ENCODE assay signal across 16 cellular contexts in genomic region chr15:47349179-47349578, GRCh38.
DNase-seq lines count a peak whose midpoint lies in the region; ATAC-seq and TF ChIP-seq lines count a peak whose summit lies in the region.
"Had no signal": no experiment of that assay in that cellular context is flagged by ENCODE, and none has a peak within 500 bp of the region (broad histone marks: within the 10 kb centered on the region; RNA-seq: fewer than 3 reads in every experiment).

No MANE protein-coding gene starts in this region.

- H3K27me3 ChIP-seq in foreskin keratinocyte, result no peaks in the 10 kb centered on the region
- H3K27me3 ChIP-seq: SJCRH30 had no signal

- DNase-seq in NCI-H146 (lab: John Stamatoyannopoulos, UW) (peak; percentile 17), NCI-H146 treated with DMSO at 0.1 percent for 48 hours (lab: John Stamatoyannopoulos, UW; ENCODE audit: unreplicated experiment) (no peak), NCI-H1105 treated with DMSO at 0.1 percent for 48 hours (lab: John Stamatoyannopoulos, UW) (peak; percentile 87), NCI-H345 (lab: John Stamatoyannopoulos, UW) (peak; percentile 69), foreskin keratinocyte (peak; percentile 37 to 60), HK-2 (ENCODE audit: unreplicated experiment) (no peak), NCI-H2081 treated with DMSO at 0.1 percent for 48 hours (lab: John Stamatoyannopoulos, UW) (no peak)
- DNase-seq: CD4-positive, alpha-beta memory T cell; DMS153; NCI-H1694 treated with DMSO at 0.1 percent for 48 hours; NCI-H526; SJCRH30; SW 1271 had no signal

- no peak for TF ChIP-seq CTCF in foreskin keratinocyte (conservative IDR thresholded peaks at IDR 0.05)

- peaks cover 10% of the 10 kb centered on the region for H3K4me1 ChIP-seq in foreskin keratinocyte
- H3K4me1 ChIP-seq: SJCRH30 had no signal

- H3K27ac ChIP-seq in foreskin keratinocyte, result no peak overlapping the region
- H3K27ac ChIP-seq: SJCRH30 had no signal

- peak; percentile 72 for ATAC-seq in foreskin keratinocyte
- ATAC-seq in GM18867 (IDR thresholded peaks at IDR 0.05; ENCODE audit: unreplicated experiment), result no peak
- ATAC-seq: K562, Panc1 had no signal

Comparison
In these comparisons a context has a peak if more than half of its experiments do, and no peak if none do; other contexts are left out.
1. DNase-seq: peak in NCI-H146 (single experiment), NCI-H1105 treated with DMSO at 0.1 percent for 48 hours (single experiment), NCI-H345 (single experiment) and foreskin keratinocyte (2 of 2); none in NCI-H146 treated with DMSO at 0.1 percent for 48 hours (single experiment), HK-2 (single experiment) and NCI-H2081 treated with DMSO at 0.1 percent for 48 hours (single experiment).